26 cellular contexts compared by ENCODE assay signal in the genomic region with DNA sequence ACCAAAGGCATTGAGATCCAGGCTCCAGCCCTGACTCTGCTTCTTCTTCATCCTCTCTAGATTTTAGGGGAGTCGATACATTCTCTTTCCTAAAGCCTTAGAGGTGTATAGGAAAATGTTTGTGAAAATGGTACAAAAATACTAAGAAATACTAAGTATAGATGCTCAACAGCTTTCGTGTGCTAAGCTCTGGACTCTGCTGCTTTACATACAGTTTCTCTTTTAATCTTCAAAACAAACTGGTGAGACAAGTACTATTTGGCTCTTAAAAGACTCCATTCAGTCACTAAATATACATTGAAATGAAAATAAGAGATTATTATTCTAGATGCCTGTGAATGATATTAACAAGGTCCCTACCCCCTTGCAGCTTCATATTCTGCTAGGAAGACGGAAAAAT.
"Had no signal": no experiment of that assay in that cellular context is flagged by ENCODE, and none has a peak within 500 bp of the region (broad histone marks: within the 10 kb centered on the region; RNA-seq: fewer than 3 reads in every experiment).

No MANE protein-coding gene starts in this region.

- H3K36me3 ChIP-seq: neutrophil, ovary, right lobe of liver, sigmoid colon, stomach, thoracic aorta, thyroid gland, tibial nerve, upper lobe of right lung, vagina had no signal

- H3K27ac ChIP-seq: neutrophil, ovary, parathyroid adenoma, psoas muscle, right lobe of liver, sigmoid colon, stomach, thoracic aorta, thyroid gland, tibial nerve, upper lobe of right lung, vagina had no signal

- ATAC-seq: naive thymus-derived CD8-positive, alpha-beta T cell; natural killer cell treated with Interleukin-12 subunit alpha and Interleukin-12 subunit beta and Interleukin-15 and Interleukin-18, amount 100 ng/mL, for 72 hours; psoas muscle; right cardiac atrium; right lobe of liver; stimulated activated effector memory CD8-positive, alpha-beta T cell treated with anti-CD3 and anti-CD28 coated beads, Interleukin-12 subunit alpha, Interleukin-12 subunit beta, amount 100 ng/mL, for 72 hours; stimulated activated naive B cell treated with anti-CD40 and anti-IgM and Interleukin-4, amounts not matched to agents 10 μg/mL and 1 μg/mL and 100 μg/mL, for 72 hours; upper lobe of right lung had no signal

- H3K27me3 ChIP-seq: neutrophil, ovary, right lobe of liver, sigmoid colon, stomach, thyroid gland, tibial nerve, upper lobe of right lung, vagina had no signal

- H3K4me3 ChIP-seq: ovary, psoas muscle, right lobe of liver, sigmoid colon, stomach, thoracic aorta, thyroid gland, tibial nerve, upper lobe of right lung, vagina had no signal

- H3K9me3 ChIP-seq: neutrophil, ovary, psoas muscle, right lobe of liver, sigmoid colon, stomach, thoracic aorta, thyroid gland, tibial nerve, upper lobe of right lung, vagina had no signal

- H3K9ac ChIP-seq: parathyroid adenoma had no signal

- H3K4me1 ChIP-seq: parathyroid adenoma, psoas muscle, right lobe of liver, sigmoid colon, stomach, thyroid gland, tibial nerve, upper lobe of right lung, vagina had no signal

- H2AFZ ChIP-seq: parathyroid adenoma had no signal

- DNase-seq: naive thymus-derived CD8-positive, alpha-beta T cell; nephron progenitor cell; nucleus accumbens; ovary; posterior cingulate gyrus; psoas muscle; right cardiac atrium; right lobe of liver; sigmoid colon; small intestine; stimulated activated CD4-positive, alpha-beta T cell treated with anti-CD3 and anti-CD28 coated beads, Interleukin-15, amount 100 ng/mL, for 24 hours; stimulated activated CD4-positive, alpha-beta T cell treated with anti-CD3 and anti-CD28 coated beads, Interleukin-2, amount 100 ng/mL, for 24 hours; stimulated activated CD4-positive, alpha-beta T cell treated with anti-CD3 and anti-CD28 coated beads, Interleukin-2, amount 100 ng/mL, for 48 hours; stimulated activated CD4-positive, alpha-beta T cell treated with anti-CD3 and anti-CD28 coated beads, Interleukin-4, amount 100 ng/mL, for 24 hours; stimulated activated naive B cell treated with anti-CD40 and anti-IgM and Interleukin-4, amounts not matched to agents 10 μg/mL and 1 μg/mL and 100 μg/mL, for 72 hours; stimulated activated naive CD4-positive, alpha-beta T cell treated with Interleukin-2 at 50 U/mL for 16 hours; stomach; thyroid gland; upper lobe of right lung had no signal

- H3K79me2 ChIP-seq: parathyroid adenoma had no signal
